ENCODE assay signal across 12 cellular contexts in the genomic region with DNA sequence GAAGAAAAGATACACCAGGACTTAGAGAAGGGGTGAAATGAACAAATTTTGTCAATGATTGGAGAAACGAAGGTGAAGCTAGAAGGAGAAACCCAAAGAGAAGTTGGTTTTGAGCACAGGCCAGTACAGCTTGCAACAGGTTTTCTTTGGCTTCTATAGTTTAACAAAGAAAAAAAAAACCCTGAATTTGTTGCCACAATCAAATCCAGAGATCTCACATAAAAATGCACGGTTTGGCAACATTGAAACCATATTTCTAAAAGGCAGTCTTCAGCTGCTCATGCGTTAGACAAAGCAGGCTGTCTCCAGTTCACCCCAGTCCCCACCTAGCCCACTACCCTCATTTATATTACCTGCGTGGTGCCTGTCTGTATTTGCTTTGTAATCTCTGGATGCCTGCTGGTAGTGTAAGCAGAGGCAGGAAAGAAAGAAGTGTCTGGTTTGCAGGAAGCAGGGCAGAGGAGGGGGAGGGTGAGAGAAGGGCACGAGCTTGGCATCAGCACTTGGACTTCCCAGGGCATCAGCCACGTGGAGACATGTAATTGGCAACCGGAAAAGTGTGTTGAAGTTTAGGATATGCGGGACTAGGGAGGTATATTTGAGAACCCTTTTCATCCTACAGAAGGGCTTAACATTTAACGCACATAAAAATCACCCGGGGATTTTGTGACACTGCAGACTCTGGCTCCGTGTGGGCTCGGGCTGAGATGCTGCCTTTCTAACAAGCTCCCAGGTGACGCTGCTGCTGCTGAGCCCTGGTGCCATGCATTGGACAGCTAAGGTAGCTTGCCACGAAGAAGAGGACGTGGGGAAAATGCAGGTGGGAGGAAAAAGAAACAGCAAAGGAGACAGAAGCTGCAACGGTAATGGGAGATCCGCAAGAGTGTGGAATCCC. TPM values are rescaled to one million over a fixed set of nuclear protein-coding genes. Genes with fewer than 3 reads are reported as not detected.
DNase-seq lines count a peak whose midpoint lies in the region; ATAC-seq, FAIRE-seq and TF ChIP-seq lines count a peak whose summit lies in the region.
"Had no signal": no experiment of that assay in that cellular context is flagged by ENCODE, and none has a peak within 500 bp of the region (broad histone marks: within the 10 kb centered on the region; RNA-seq: fewer than 3 reads in every experiment).

No MANE protein-coding gene starts in this region.

- peak overlapping the region; percentile 4 for H3K27ac Mint-ChIP-seq in Calu3 (ENCODE audit: unreplicated experiment)
- peak overlapping the region; percentile 86 for H3K27ac Mint-ChIP-seq in activated naive CD8-positive, alpha-beta T cell treated with anti-CD3 and anti-CD28 coated beads, Interleukin-2, amount 10 ng/mL, durations not matched to agents 7 days and 5 days

- peaks cover 3% of the 10 kb centered on the region for H3K9me3 Mint-ChIP-seq in Calu3 (ENCODE audit: low read depth, unreplicated experiment)
- H3K9me3 Mint-ChIP-seq in activated naive CD8-positive, alpha-beta T cell treated with anti-CD3 and anti-CD28 coated beads, Interleukin-2, amount 10 ng/mL, durations not matched to agents 7 days and 5 days, result peaks cover under 1% of the 10 kb centered on the region

- 0 out of 2 replicates have a peak, but pooled peaks cover 3% of the 10 kb centered on the region for H3F3A ChIP-seq in MM.1S (ENCODE audit: insufficient read depth, low read length)

- no peak for FAIRE-seq in HepG2 (lab: Jason Lieb, UNC)
- FAIRE-seq: GM12892 had no signal

- POLR2A ChIA-PET in activated naive CD8-positive, alpha-beta T cell treated with anti-CD3 and anti-CD28 coated beads, Interleukin-2, amount 10 ng/mL, durations not matched to agents 7 days and 5 days (lab: Charles Lee), result interaction anchor here (1.0 kb wide), 1 partner anchor 14 kb away, joined by 5 read pairs; a partner anchor contains a TSS
- POLR2A ChIA-PET in HepG2 (lab: Yijun Ruan, JAX), result interaction anchor here (3.2 kb wide), 1 partner anchor 14 kb away, joined by 10 read pairs; a partner anchor contains a TSS

- H3K27ac ChIP-seq in MM.1S (ENCODE audit: low read length), result peak overlapping the region; percentile 49; the same call in 1 of the 2 replicates
- no peak overlapping the region for H3K27ac ChIP-seq in HepG2 (ENCODE audit: extremely low read length, insufficient read depth, low read length)
- H3K27ac ChIP-seq in lower lobe of right lung, result no peak overlapping the region
- H3K27ac ChIP-seq: tibial nerve had no signal

- H3K9ac ChIP-seq in MM.1S (ENCODE audit: low read length) (no peak overlapping the region), HepG2 (ENCODE audit: insufficient read depth, low read depth, low read length) (no peak overlapping the region)

- H4K20me1 ChIP-seq in MM.1S (ENCODE audit: insufficient read depth, low read length) (no peaks in the 10 kb centered on the region), HepG2 (ENCODE audit: insufficient read depth, low read length) (no peaks in the 10 kb centered on the region)

- WGBS in HepG2 (ENCODE audit: low lambda C conversion rate), result 93% methylated on average over 17 of the region's 17 CpGs

- H3K79me2 ChIP-seq in MM.1S (ENCODE audit: low read length), result no peaks in the 10 kb centered on the region
- H3K79me2 ChIP-seq in HepG2 (ENCODE audit: insufficient read depth, low read length), result no peaks in the 10 kb centered on the region

- intact Hi-C loops in Calu3 (cut with micrococcal nuclease; ENCODE audit: unreplicated experiment), result loop anchor here (2.0 to 5.0 kb wide), 4 partner anchors 45 to 245 kb away; no protein-coding TSS in a partner anchor
- intact Hi-C loops in HepG2 (cut with micrococcal nuclease; ENCODE audit: unreplicated experiment), result no loop called here
- intact Hi-C loops in lower lobe of right lung (cut with DNase I), result no loop called here

- no peak for DNase-seq in Calu3
- no peak for DNase-seq in MM.1S
- DNase-seq in activated naive CD8-positive, alpha-beta T cell treated with anti-CD3 and anti-CD28 coated beads, Interleukin-2, amount 10 ng/mL, durations not matched to agents 7 days and 5 days, result no peak
- no peak for DNase-seq in HepG2 (ENCODE audit: low spot score)
- no peak for DNase-seq in lower lobe of right lung
- DNase-seq in LoVo (ENCODE audit: low spot score), result no peak
- DNase-seq in DMS 273 (lab: John Stamatoyannopoulos, UW; ENCODE audit: unreplicated experiment), result no peak
- DNase-seq: NCI-H524 had no signal

- H2AFZ ChIP-seq in MM.1S (ENCODE audit: low read length), result no peak overlapping the region
- no peak overlapping the region for H2AFZ ChIP-seq in HepG2 (ENCODE audit: low read length)

- H3K4me3 ChIP-seq in MM.1S (ENCODE audit: low read length), result no peak overlapping the region
- no peak overlapping the region for H3K4me3 ChIP-seq in HepG2 (replicated peaks in 1 of 3; ENCODE audit: insufficient read depth in 1 of 3, low read depth in 2 of 3, low read length in 3 of 3)
- no peak overlapping the region for H3K4me3 ChIP-seq in lower lobe of right lung
- H3K4me3 ChIP-seq: tibial nerve had no signal

- H3K9me2 ChIP-seq in MM.1S (replicated peaks; ENCODE audit: insufficient read depth, low read length), result no peaks in the 10 kb centered on the region

- H3K36me3 Mint-ChIP-seq in Calu3 (ENCODE audit: insufficient read depth, unreplicated experiment), result peaks cover 28% of the 10 kb centered on the region
- H3K36me3 Mint-ChIP-seq in activated naive CD8-positive, alpha-beta T cell treated with anti-CD3 and anti-CD28 coated beads, Interleukin-2, amount 10 ng/mL, durations not matched to agents 7 days and 5 days, result peaks cover 2% of the 10 kb centered on the region

- no peaks in the 10 kb centered on the region for H3K4me1 Mint-ChIP-seq in Calu3 (ENCODE audit: low read depth, unreplicated experiment)
- peaks cover 20% of the 10 kb centered on the region for H3K4me1 Mint-ChIP-seq in activated naive CD8-positive, alpha-beta T cell treated with anti-CD3 and anti-CD28 coated beads, Interleukin-2, amount 10 ng/mL, durations not matched to agents 7 days and 5 days

- H3K27me3 ChIP-seq in MM.1S (replicated peaks; ENCODE audit: insufficient read depth, low read length) (no peaks in the 10 kb centered on the region), HepG2 (ENCODE audit: control insufficient read depth in 1 of 2, insufficient read depth in 2 of 2, low read length in 2 of 2) (no peaks in the 10 kb centered on the region), lower lobe of right lung (ENCODE audit: low read depth) (no peaks in the 10 kb centered on the region)
- H3K27me3 ChIP-seq: tibial nerve had no signal

- no peaks in the 10 kb centered on the region for H3K27me3 Mint-ChIP-seq in Calu3 (ENCODE audit: unreplicated experiment)
- H3K27me3 Mint-ChIP-seq in activated naive CD8-positive, alpha-beta T cell treated with anti-CD3 and anti-CD28 coated beads, Interleukin-2, amount 10 ng/mL, durations not matched to agents 7 days and 5 days, result no peaks in the 10 kb centered on the region

- TF ChIP-seq EP300 in HepG2 (IDR thresholded peaks at IDR 0.05; ENCODE audit: low read depth in 2 of 2, low read length in 2 of 2), result no peak
- TF ChIP-seq EP300 in HepG2 (CRISPR knock-in tag; IDR thresholded peaks at IDR 0.05; ENCODE audit: borderline replicate concordance), result no peak

- BruUV-seq in Calu3 (replicated peaks; lab: Mats Ljungman, UMichigan), result no TSS peak
- no TSS peak for BruUV-seq in HepG2 (replicated peaks; lab: Mats Ljungman, UMichigan)

- in situ Hi-C loops in HepG2 (cut with HindIII; ENCODE audit: extremely low pct_ligation_motif_present, low pct_unique_long_range_greater_than_20kb), result loop anchor here (5.0 to 25.0 kb wide), 2 partner anchors 425 to 1135 kb away; no protein-coding TSS in a partner anchor

- no peak for TF ChIP-seq RAD21 in HepG2 (CRISPR knock-in tag; IDR thresholded peaks at IDR 0.05)

- peaks cover 25% of the 10 kb centered on the region for H3K4me1 ChIP-seq in MM.1S (ENCODE audit: low read length)
- H3K4me1 ChIP-seq in HepG2 (ENCODE audit: insufficient read depth, low read length), result peaks cover 8% of the 10 kb centered on the region
- peaks cover 6% of the 10 kb centered on the region for H3K4me1 ChIP-seq in lower lobe of right lung

- CTCF ChIA-PET in Calu3 (lab: Charles Lee), result interaction anchor here (0.5 to 2.2 kb wide), 6 partner anchors 35 to 536 kb away, joined by 3 to 10 read pairs (median 4); no protein-coding TSS in a partner anchor
- CTCF ChIA-PET in HepG2 (lab: Yijun Ruan, JAX; ENCODE audit: low intra/inter-chr PET ratio, low total read pairs), result interaction anchor here (3.4 kb wide), 1 partner anchor 424 kb away, joined by 41 read pairs; no protein-coding TSS in a partner anchor

- H3K9me3 ChIP-seq in MM.1S (replicated peaks; ENCODE audit: insufficient read depth, low read length) (no peaks in the 10 kb centered on the region), HepG2 (ENCODE audit: low read length) (no peaks in the 10 kb centered on the region), lower lobe of right lung (no peaks in the 10 kb centered on the region)
- H3K9me3 ChIP-seq: tibial nerve had no signal

- no peaks in the 10 kb centered on the region for H3K36me3 ChIP-seq in MM.1S (replicated peaks; ENCODE audit: insufficient read depth, low read length)
- peaks cover 2 to 16% of the 10 kb centered on the region in 2 experiments; a peak in 4 of 5 replicates for H3K36me3 ChIP-seq in HepG2 (replicated peaks in 1 of 2; ENCODE audit: control insufficient read depth in 1 of 2, insufficient read depth in 2 of 2, low read length in 2 of 2)
- H3K36me3 ChIP-seq in lower lobe of right lung, result peaks cover 10% of the 10 kb centered on the region

- H3K4me3 Mint-ChIP-seq in Calu3 (ENCODE audit: low read depth, unreplicated experiment), result no peak overlapping the region
- H3K4me3 Mint-ChIP-seq in activated naive CD8-positive, alpha-beta T cell treated with anti-CD3 and anti-CD28 coated beads, Interleukin-2, amount 10 ng/mL, durations not matched to agents 7 days and 5 days, result peak overlapping the region; percentile 63

- TF ChIP-seq POLR2A in HepG2 (IDR thresholded peaks at IDR 0.05; ENCODE audit: insufficient read depth in 1 of 2, low read depth in 2 of 2, low read length in 2 of 2), result no peak

- no peak for ATAC-seq in activated naive CD8-positive, alpha-beta T cell treated with anti-CD3 and anti-CD28 coated beads, Interleukin-2, amount 10 ng/mL, durations not matched to agents 7 days and 5 days (ENCODE audit: low read depth)
- ATAC-seq in HepG2, result peak; percentile 14; the same call in 2 of the 3 replicates
- ATAC-seq in lower lobe of right lung, result no peak
- ATAC-seq in HG03097 (IDR thresholded peaks at IDR 0.05; ENCODE audit: low FRiP score, unreplicated experiment), result no peak

- H3K4me2 ChIP-seq in MM.1S (ENCODE audit: low read depth, low read length) (no peak overlapping the region; the same call in 1 of the 2 replicates), HepG2 (ENCODE audit: low read depth, low read length) (no peak overlapping the region)

- no peak for TF ChIP-seq CTCF in Calu3 (IDR thresholded peaks at IDR 0.05; ENCODE audit: unreplicated experiment)
- TF ChIP-seq CTCF in MM.1S (IDR thresholded peaks at IDR 0.05; ENCODE audit: low read length), result no peak
- TF ChIP-seq CTCF in HepG2 (CRISPR knock-in tag; IDR thresholded peaks at IDR 0.05), result no peak
- no peak for TF ChIP-seq CTCF in lower lobe of right lung (IDR thresholded peaks at IDR 0.05)

RNA-seq across cellular contexts. Expression of a gene that starts 14.4 kb away (rescaled TPM):
- total RNA-seq in Calu3 (2022) (61.8 TPM in 2 replicates), HepG2 (2016; rRNA removed; fragmentation: Illumina TruSeq; extraction: Trizol) (227 and 299 TPM in 2 replicates), lower lobe of right lung (15.3 TPM)
- total RNA-seq in activated naive CD8-positive, alpha-beta T cell treated with anti-CD3 and anti-CD28 coated beads, Interleukin-2, amount 10 ng/mL, durations not matched to agents 7 days and 5 days, result 10 to 100 TPM; 16.5 to 18.6 TPM
- total RNA-seq in HepG2 (2016; cell fraction: cytosol; rRNA removed; fragmentation: Illumina TruSeq; extraction: Trizol; ENCODE audit: low read depth), result 116 and 137 TPM in 2 replicates
- total RNA-seq in HepG2 (2016; cell fraction: insoluble cytoplasmic fraction; rRNA removed; fragmentation: Illumina TruSeq; extraction: Trizol), result 227 and 317 TPM in 2 replicates
- total RNA-seq in HepG2 (2016; cell fraction: membrane; rRNA removed; fragmentation: Illumina TruSeq; extraction: Trizol), result 141 and 157 TPM in 2 replicates
- 81.8 and 87.1 TPM in 2 replicates for total RNA-seq in HepG2 (2016; cell fraction: nucleus; rRNA removed; fragmentation: Illumina TruSeq; extraction: Trizol)
- 41.7 and 59.8 TPM in 2 replicates for polyA plus RNA-seq in HepG2 (2011; rRNA removed)
- 37.0 and 54.6 TPM in 2 replicates for polyA plus RNA-seq in HepG2 (2011; cell fraction: cytosol; rRNA removed)
- 11.6 and 20.3 TPM in 2 replicates for polyA plus RNA-seq in HepG2 (2011; cell fraction: nucleus; rRNA removed)
- polyA plus RNA-seq in HepG2 (2012), result 152 and 165 TPM in 2 replicates
- polyA plus RNA-seq in HepG2 (2016; cell fraction: cytosol; fragmentation: Illumina TruSeq; extraction: Trizol; ENCODE audit: low read depth), result 106 and 114 TPM in 2 replicates
- 248 and 300 TPM in 2 replicates for polyA plus RNA-seq in HepG2 (2016; cell fraction: insoluble cytoplasmic fraction; fragmentation: Illumina TruSeq; extraction: Trizol; ENCODE audit: low read depth)
- polyA plus RNA-seq in HepG2 (2016; cell fraction: membrane; fragmentation: Illumina TruSeq; extraction: Trizol; ENCODE audit: low read depth), result 116 and 120 TPM in 2 replicates
- polyA plus RNA-seq in HepG2 (2016; cell fraction: nucleus; fragmentation: Illumina TruSeq; extraction: Trizol; ENCODE audit: insufficient read depth, low read depth), result 122 and 141 TPM in 2 replicates
- polyA minus RNA-seq in HepG2 (2011; rRNA and poly(A)+ RNA removed; ENCODE audit: low replicate concordance), result 0.28 and 1.1 TPM in 2 replicates
- 31.9 and 32.4 TPM in 2 replicates for polyA minus RNA-seq in HepG2 (2011; cell fraction: cytosol; rRNA and poly(A)+ RNA removed)
- 16.5 and 23.9 TPM in 2 replicates for polyA minus RNA-seq in HepG2 (2011; cell fraction: nucleus; rRNA and poly(A)+ RNA removed)

RNA-seq across cellular contexts. Expression of a gene that starts 48.5 kb away (rescaled TPM):
- total RNA-seq in Calu3 (2022) (393 and 665 TPM in 2 replicates), HepG2 (2016; rRNA removed; fragmentation: Illumina TruSeq; extraction: Trizol) (6.9 and 9.4 TPM in 2 replicates), lower lobe of right lung (0.21 TPM)
- total RNA-seq in activated naive CD8-positive, alpha-beta T cell treated with anti-CD3 and anti-CD28 coated beads, Interleukin-2, amount 10 ng/mL, durations not matched to agents 7 days and 5 days, result under 1 TPM; 0.40 to 0.58 TPM
- total RNA-seq in HepG2 (2016; cell fraction: cytosol; rRNA removed; fragmentation: Illumina TruSeq; extraction: Trizol; ENCODE audit: low read depth), result 67.3 and 73.1 TPM in 2 replicates
- 6.1 and 9.5 TPM in 2 replicates for total RNA-seq in HepG2 (2016; cell fraction: insoluble cytoplasmic fraction; rRNA removed; fragmentation: Illumina TruSeq; extraction: Trizol)
- 33.5 and 36.3 TPM in 2 replicates for total RNA-seq in HepG2 (2016; cell fraction: membrane; rRNA removed; fragmentation: Illumina TruSeq; extraction: Trizol)
- total RNA-seq in HepG2 (2016; cell fraction: nucleus; rRNA removed; fragmentation: Illumina TruSeq; extraction: Trizol), result 7.8 and 8.5 TPM in 2 replicates
- 23.7 and 32.7 TPM in 2 replicates for polyA plus RNA-seq in HepG2 (2011; rRNA removed)
- 15.3 and 17.1 TPM in 2 replicates for polyA plus RNA-seq in HepG2 (2011; cell fraction: cytosol; rRNA removed)
- 38.3 and 55.7 TPM in 2 replicates for polyA plus RNA-seq in HepG2 (2011; cell fraction: nucleus; rRNA removed)
- 1.8 and 6.1 TPM in 2 replicates for polyA plus RNA-seq in HepG2 (2012)
- 0.28 and 0.52 TPM in 2 replicates for polyA plus RNA-seq in HepG2 (2016; cell fraction: cytosol; fragmentation: Illumina TruSeq; extraction: Trizol; ENCODE audit: low read depth)
- polyA plus RNA-seq in HepG2 (2016; cell fraction: insoluble cytoplasmic fraction; fragmentation: Illumina TruSeq; extraction: Trizol; ENCODE audit: low read depth), result 2.7 and 3.9 TPM in 2 replicates
- 0.63 and 1.2 TPM in 2 replicates for polyA plus RNA-seq in HepG2 (2016; cell fraction: membrane; fragmentation: Illumina TruSeq; extraction: Trizol; ENCODE audit: low read depth)
- 13.8 and 14.1 TPM in 2 replicates for polyA plus RNA-seq in HepG2 (2016; cell fraction: nucleus; fragmentation: Illumina TruSeq; extraction: Trizol; ENCODE audit: insufficient read depth, low read depth)
- 40.3 TPM in 1 of 2 replicates, not detected in the other for polyA minus RNA-seq in HepG2 (2011; rRNA and poly(A)+ RNA removed; ENCODE audit: low replicate concordance)
- polyA minus RNA-seq in HepG2 (2011; cell fraction: cytosol; rRNA and poly(A)+ RNA removed), result 45.4 and 51.8 TPM in 2 replicates
- 44.9 and 49.7 TPM in 2 replicates for polyA minus RNA-seq in HepG2 (2011; cell fraction: nucleus; rRNA and poly(A)+ RNA removed)
- total RNA-seq: fibroblast of villous mesenchyme, tibial nerve had no signal
